12 cellular contexts compared by ENCODE assay signal in genomic region chr3:57694146-57694545, GRCh38. TPM values are rescaled to one million over a fixed set of nuclear protein-coding genes. Genes with fewer than 3 reads are reported as not detected.
DNase-seq lines count a peak whose midpoint lies in the region; ATAC-seq and TF ChIP-seq lines count a peak whose summit lies in the region.
"Had no signal": no experiment of that assay in that cellular context is flagged by ENCODE, and none has a peak within 500 bp of the region (broad histone marks: within the 10 kb centered on the region; RNA-seq: fewer than 3 reads in every experiment).

No MANE protein-coding gene starts in this region.

- H3K4me3 Mint-ChIP-seq in stimulated activated naive CD8-positive, alpha-beta T cell treated with anti-CD3 and anti-CD28 coated beads, Interleukin-15, Interleukin-2, amounts not matched to agents 100 ng/mL and 50 ng/mL, for 24 hours = peak overlapping the region; percentile 1
- peak overlapping the region; percentile 58 for H3K4me3 Mint-ChIP-seq in activated T-helper 2 cell treated with anti-CD3 and anti-CD28 coated beads, Interferon-gamma antibody, Interleukin-2, Interleukin-4, amounts not matched to agents 10 μg/mL and 5 μg/mL and 100 μg/mL, durations not matched to agents 14 hours and 24 hours and 36 hours (ENCODE audit: low read depth)
- H3K4me3 Mint-ChIP-seq in mesothelial cell of epicardium = peak overlapping the region; percentile 36

- H3K27me3 Mint-ChIP-seq in stimulated activated naive CD8-positive, alpha-beta T cell treated with anti-CD3 and anti-CD28 coated beads, Interleukin-15, Interleukin-2, amounts not matched to agents 100 ng/mL and 50 ng/mL, for 24 hours = no peaks in the 10 kb centered on the region
- H3K27me3 Mint-ChIP-seq in activated T-helper 2 cell treated with anti-CD3 and anti-CD28 coated beads, Interferon-gamma antibody, Interleukin-2, Interleukin-4, amounts not matched to agents 10 μg/mL and 5 μg/mL and 100 μg/mL, durations not matched to agents 14 hours and 24 hours and 36 hours (ENCODE audit: low read depth) = no peaks in the 10 kb centered on the region
- H3K27me3 Mint-ChIP-seq in mesothelial cell of epicardium (ENCODE audit: low read depth) = no peaks in the 10 kb centered on the region

- no peak for ATAC-seq in stimulated activated naive CD8-positive, alpha-beta T cell treated with anti-CD3 and anti-CD28 coated beads, Interleukin-15, Interleukin-2, amounts not matched to agents 100 U/mL and 50 U/mL, for 24 hours
- no peak for ATAC-seq in GM21717 (IDR thresholded peaks at IDR 0.05; ENCODE audit: unreplicated experiment)
- ATAC-seq in sciatic nerve = no peak
- ATAC-seq: gastrocnemius medialis had no signal

- DNase-seq in stimulated activated naive CD8-positive, alpha-beta T cell treated with anti-CD3 and anti-CD28 coated beads, Interleukin-15, Interleukin-2, amounts not matched to agents 100 U/mL and 50 U/mL, for 24 hours = no peak
- no peak for DNase-seq in activated T-helper 2 cell treated with anti-CD3 and anti-CD28 coated beads, Interferon-gamma antibody, Interleukin-2, Interleukin-4, amounts not matched to agents 10 μg/mL and 5 μg/mL and 100 μg/mL, durations not matched to agents 14 hours and 24 hours and 36 hours (ENCODE audit: low spot score)
- no peak for DNase-seq in mesothelial cell of epicardium (ENCODE audit: low spot score in 2 of 2, unreplicated experiment in 2 of 2)
- DNase-seq in NCI-H128 (lab: John Stamatoyannopoulos, UW; ENCODE audit: unreplicated experiment) = no peak
- no peak for DNase-seq in sciatic nerve (ENCODE audit: low spot score)
- DNase-seq in DMS 273 (lab: John Stamatoyannopoulos, UW; ENCODE audit: unreplicated experiment) = no peak
- DNase-seq: activated T-cell treated with anti-CD3 and anti-CD28 coated beads, Interleukin-2, amount 50 U/mL, for 1 hour; AML-193; gastrocnemius medialis; retina had no signal

- H3K9me3 Mint-ChIP-seq in stimulated activated naive CD8-positive, alpha-beta T cell treated with anti-CD3 and anti-CD28 coated beads, Interleukin-15, Interleukin-2, amounts not matched to agents 100 ng/mL and 50 ng/mL, for 24 hours = no peaks in the 10 kb centered on the region
- no peaks in the 10 kb centered on the region for H3K9me3 Mint-ChIP-seq in activated T-helper 2 cell treated with anti-CD3 and anti-CD28 coated beads, Interferon-gamma antibody, Interleukin-2, Interleukin-4, amounts not matched to agents 10 μg/mL and 5 μg/mL and 100 μg/mL, durations not matched to agents 14 hours and 24 hours and 36 hours
- no peaks in the 10 kb centered on the region for H3K9me3 Mint-ChIP-seq in mesothelial cell of epicardium

- H3K27ac Mint-ChIP-seq in stimulated activated naive CD8-positive, alpha-beta T cell treated with anti-CD3 and anti-CD28 coated beads, Interleukin-15, Interleukin-2, amounts not matched to agents 100 ng/mL and 50 ng/mL, for 24 hours = no peak overlapping the region
- H3K27ac Mint-ChIP-seq in activated T-helper 2 cell treated with anti-CD3 and anti-CD28 coated beads, Interferon-gamma antibody, Interleukin-2, Interleukin-4, amounts not matched to agents 10 μg/mL and 5 μg/mL and 100 μg/mL, durations not matched to agents 14 hours and 24 hours and 36 hours = no peak overlapping the region
- H3K27ac Mint-ChIP-seq in mesothelial cell of epicardium = peak overlapping the region; percentile 69

- no peak for TF ChIP-seq CTCF in mesothelial cell of epicardium (IDR thresholded peaks at IDR 0.05; ENCODE audit: unreplicated experiment)

- peaks cover 10% of the 10 kb centered on the region for H3K36me3 Mint-ChIP-seq in stimulated activated naive CD8-positive, alpha-beta T cell treated with anti-CD3 and anti-CD28 coated beads, Interleukin-15, Interleukin-2, amounts not matched to agents 100 ng/mL and 50 ng/mL, for 24 hours (ENCODE audit: low read depth)
- peaks cover 10% of the 10 kb centered on the region for H3K36me3 Mint-ChIP-seq in activated T-helper 2 cell treated with anti-CD3 and anti-CD28 coated beads, Interferon-gamma antibody, Interleukin-2, Interleukin-4, amounts not matched to agents 10 μg/mL and 5 μg/mL and 100 μg/mL, durations not matched to agents 14 hours and 24 hours and 36 hours (ENCODE audit: low read depth)
- no peaks in the 10 kb centered on the region for H3K36me3 Mint-ChIP-seq in mesothelial cell of epicardium

- intact Hi-C loops in activated T-helper 2 cell treated with anti-CD3 and anti-CD28 coated beads, Interferon-gamma antibody, Interleukin-2, Interleukin-4, amounts not matched to agents 10 μg/mL and 5 μg/mL and 100 μg/mL, durations not matched to agents 14 hours and 24 hours and 36 hours (cut with micrococcal nuclease) = no loop called here
- intact Hi-C loops in sciatic nerve (cut with DNase I) = no loop called here

- peaks cover 24% of the 10 kb centered on the region for H3K4me1 Mint-ChIP-seq in stimulated activated naive CD8-positive, alpha-beta T cell treated with anti-CD3 and anti-CD28 coated beads, Interleukin-15, Interleukin-2, amounts not matched to agents 100 ng/mL and 50 ng/mL, for 24 hours (ENCODE audit: low read depth)
- H3K4me1 Mint-ChIP-seq in activated T-helper 2 cell treated with anti-CD3 and anti-CD28 coated beads, Interferon-gamma antibody, Interleukin-2, Interleukin-4, amounts not matched to agents 10 μg/mL and 5 μg/mL and 100 μg/mL, durations not matched to agents 14 hours and 24 hours and 36 hours (ENCODE audit: low read depth) = peaks cover 23% of the 10 kb centered on the region
- H3K4me1 Mint-ChIP-seq in mesothelial cell of epicardium = peaks cover 27% of the 10 kb centered on the region

RNA-seq across cellular contexts. Expression of gene DENND6A, which starts 1.3 kb away (rescaled TPM):
- 21.4 and 24.3 TPM in 2 replicates for total RNA-seq in activated T-helper 2 cell treated with anti-CD3 and anti-CD28 coated beads, Interferon-gamma antibody, Interleukin-2, Interleukin-4, amounts not matched to agents 10 μg/mL and 5 μg/mL and 100 μg/mL, durations not matched to agents 14 hours and 24 hours and 36 hours
- total RNA-seq in mesothelial cell of epicardium (41.8 to 52.0 TPM (median 42.0 TPM) in 3 replicates), sciatic nerve (56.3 TPM)

Comparison
In these comparisons a context has a peak if more than half of its experiments do, and no peak if none do; other contexts are left out.
1. H3K4me3 Mint-ChIP-seq: peak in every context shown above with its lines; median percentile 58 in activated T-helper 2 cell treated with anti-CD3 and anti-CD28 coated beads, Interferon-gamma antibody, Interleukin-2, Interleukin-4, amounts not matched to agents 10 μg/mL and 5 μg/mL and 100 μg/mL, durations not matched to agents 14 hours and 24 hours and 36 hours; 36 in mesothelial cell of epicardium; 1 in stimulated activated naive CD8-positive, alpha-beta T cell treated with anti-CD3 and anti-CD28 coated beads, Interleukin-15, Interleukin-2, amounts not matched to agents 100 ng/mL and 50 ng/mL, for 24 hours.